ENCODE assay signal across 8 cellular contexts in the genomic region with DNA sequence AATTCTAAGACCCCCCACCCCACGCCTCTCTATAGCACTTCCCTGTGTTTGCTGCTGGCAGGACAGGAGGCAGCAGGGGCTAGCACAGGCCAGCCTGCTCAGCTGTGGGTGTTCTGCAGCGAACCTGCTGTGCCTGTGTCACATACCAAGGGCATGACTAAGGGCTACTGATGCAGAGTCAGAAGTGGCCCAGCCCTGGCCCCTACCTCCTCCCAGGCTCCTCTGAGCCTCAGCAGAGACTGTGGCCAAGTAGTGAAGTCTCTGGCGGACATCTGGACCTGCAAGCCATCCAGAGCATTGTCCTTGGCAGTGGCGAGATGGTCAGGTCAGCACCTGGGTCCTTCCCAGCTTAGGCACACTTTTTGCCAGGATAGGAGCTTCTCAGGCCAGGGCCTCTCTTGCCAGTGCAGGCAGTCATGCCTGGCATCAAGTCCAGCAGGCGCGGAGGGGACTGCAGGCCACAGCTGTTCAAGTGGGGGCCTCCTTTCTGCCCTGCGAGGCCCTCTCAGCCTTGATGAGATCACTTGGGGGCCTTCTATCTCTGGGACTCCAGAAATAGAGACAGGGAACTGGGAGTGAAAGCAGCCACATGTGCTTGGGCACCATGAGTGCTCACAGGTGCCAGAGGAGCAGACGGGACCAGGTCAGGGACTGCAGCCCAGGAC.
DNase-seq lines count a peak whose midpoint lies in the region; ATAC-seq and TF ChIP-seq lines count a peak whose summit lies in the region.
"Had no signal": no experiment of that assay in that cellular context is flagged by ENCODE, and none has a peak within 500 bp of the region (broad histone marks: within the 10 kb centered on the region; RNA-seq: fewer than 3 reads in every experiment).

No MANE protein-coding gene starts in this region.

- H3K4me3 Mint-ChIP-seq in HFFc6, result no peak overlapping the region; the same call in 1 of the 2 replicates
- H3K4me3 Mint-ChIP-seq: IgD-negative memory B cell had no signal

- intact Hi-C loops in Right ventricle myocardium superior (cut with DNase I), result loop anchor here (10.0 kb wide), 1 partner anchor 114 kb away; the partner anchor contains the start of gene RET
- intact Hi-C loops in gastrocnemius medialis (cut with DNase I; ENCODE audit: low total_unique reads), result no loop called here

- H3K4me3 ChIP-seq in RWPE2 (ENCODE audit: severe bottlenecking), result no peak overlapping the region
- no peak overlapping the region for H3K4me3 ChIP-seq in gastrocnemius medialis

- in situ Hi-C loops in gastrocnemius medialis (cut with MboI; ENCODE audit: low sequenced_read_pairs in 4 of 4), result no loop called here

- H3K36me3 Mint-ChIP-seq in HFFc6 (ENCODE audit: low read depth), result no peaks in the 10 kb centered on the region
- H3K36me3 Mint-ChIP-seq: IgD-negative memory B cell had no signal

- peak; percentile 57 for DNase-seq in HFFc6
- peak; percentile 39 for DNase-seq in RWPE2 (ENCODE audit: low spot score)
- DNase-seq in Right ventricle myocardium superior, result peak; percentile 54
- peak; percentile 34 to 71 for DNase-seq in gastrocnemius medialis
- no peak for DNase-seq in cerebellar cortex (ENCODE audit: low spot score)

- no peaks in the 10 kb centered on the region for H3K9me3 ChIP-seq in RWPE2 (ENCODE audit: severe bottlenecking)
- H3K9me3 ChIP-seq in gastrocnemius medialis, result no peaks in the 10 kb centered on the region

- peaks cover 11% of the 10 kb centered on the region for H3K4me1 Mint-ChIP-seq in HFFc6 (ENCODE audit: low read depth)

- H3K27me3 Mint-ChIP-seq in HFFc6 (ENCODE audit: insufficient read depth), result peaks cover 28% of the 10 kb centered on the region
- H3K27me3 Mint-ChIP-seq: IgD-negative memory B cell had no signal

- H3K27ac ChIP-seq in RWPE2 (ENCODE audit: poor library complexity, severe bottlenecking) (no peak overlapping the region), gastrocnemius medialis (peak overlapping the region; percentile 38 to 74 (median 66))

- H3K9me3 Mint-ChIP-seq in HFFc6, result no peaks in the 10 kb centered on the region

- TF ChIP-seq POLR2A in gastrocnemius medialis (IDR thresholded peaks at IDR 0.05), result no peak

- H3K27me3 ChIP-seq in RWPE2 (ENCODE audit: insufficient read depth, poor library complexity, severe bottlenecking), result no peaks in the 10 kb centered on the region
- no peaks in the 10 kb centered on the region for H3K27me3 ChIP-seq in gastrocnemius medialis

- H3K36me3 ChIP-seq in RWPE2 (ENCODE audit: low read depth) (no peaks in the 10 kb centered on the region), gastrocnemius medialis (no peaks in the 10 kb centered on the region)

- no peaks in the 10 kb centered on the region for H3K4me1 ChIP-seq in RWPE2 (ENCODE audit: insufficient read depth, poor library complexity, severe bottlenecking)
- peaks cover 8 to 26% of the 10 kb centered on the region in 2 donors for H3K4me1 ChIP-seq in gastrocnemius medialis

- ATAC-seq in RWPE2 (ENCODE audit: low read depth) (peak; percentile 99), Right ventricle myocardium superior (ENCODE audit: poor library complexity) (peak; percentile 83), gastrocnemius medialis (peak; percentile 81 to 89), HG03342 (IDR thresholded peaks at IDR 0.05; ENCODE audit: unreplicated experiment) (no peak), GM19467 (IDR thresholded peaks at IDR 0.05; ENCODE audit: unreplicated experiment) (no peak)

- H3K27ac Mint-ChIP-seq in HFFc6, result no peak overlapping the region

- TF ChIP-seq CTCF in HFFc6 (IDR thresholded peaks at IDR 0.05), result no peak
- TF ChIP-seq CTCF in RWPE2 (IDR thresholded peaks at IDR 0.05; ENCODE audit: poor library complexity, severe bottlenecking), result no peak
- TF ChIP-seq CTCF in gastrocnemius medialis (IDR thresholded peaks at IDR 0.05 in 4 of 5, conservative IDR thresholded peaks at IDR 0.05 in 1 of 5), result no peak

Comparison
In these comparisons a context has a peak if more than half of its experiments do, and no peak if none do; other contexts are left out.
1. ATAC-seq: peak in RWPE2 (single experiment), Right ventricle myocardium superior (single experiment) and gastrocnemius medialis (2 of 2); none in HG03342 (single experiment) and GM19467 (single experiment).